11 cellular contexts compared by ENCODE assay signal in genomic region chr14:75242546-75243273, GRCh38. TPM values are rescaled to one million over a fixed set of nuclear protein-coding genes. Genes with fewer than 3 reads are reported as not detected.
DNase-seq lines count a peak whose midpoint lies in the region; ATAC-seq, FAIRE-seq and TF ChIP-seq lines count a peak whose summit lies in the region.
"Had no signal": no experiment of that assay in that cellular context is flagged by ENCODE, and none has a peak within 500 bp of the region (broad histone marks: within the 10 kb centered on the region; RNA-seq: fewer than 3 reads in every experiment).

No MANE protein-coding gene starts in this region.

- no peaks in the 10 kb centered on the region for H4K20me1 ChIP-seq in SK-N-SH (ENCODE audit: insufficient read depth)

- CTCF ChIA-PET in SK-N-SH (lab: Yijun Ruan, JAX): no interaction called here

- no peak overlapping the region for H3K4me2 ChIP-seq in SK-N-SH
- H3K4me2 ChIP-seq: A549 had no signal

- no peak overlapping the region for H3K9ac ChIP-seq in SK-N-SH

- no peaks in the 10 kb centered on the region for H3K9me2 ChIP-seq in SK-N-SH

- POLR2A ChIA-PET in SK-N-SH (lab: Yijun Ruan, JAX): no interaction called here

- TF ChIP-seq CTCF in SK-N-SH (IDR thresholded peaks at IDR 0.05) (no peak), WERI-Rb-1 (IDR thresholded peaks at IDR 0.05; ENCODE audit: low read depth, low read length) (no peak)

- H3K79me2 ChIP-seq in SK-N-SH (ENCODE audit: insufficient read depth): no peaks in the 10 kb centered on the region

- H3F3A ChIP-seq in SK-N-SH (replicated peaks; ENCODE audit: insufficient read depth): no peaks in the 10 kb centered on the region

- H3K9me3 ChIP-seq in SK-N-SH (no peaks in the 10 kb centered on the region), WERI-Rb-1 (ENCODE audit: severe bottlenecking) (no peaks in the 10 kb centered on the region)
- H3K9me3 ChIP-seq: A549 had no signal

- intact Hi-C loops in left cardiac atrium (cut with DNase I): no loop called here

- no peak overlapping the region for H2AFZ ChIP-seq in SK-N-SH (ENCODE audit: low read depth)

- H3K27ac ChIP-seq in SK-N-SH (ENCODE audit: low read depth in 2 of 2, low read length in 1 of 2): no peak overlapping the region
- H3K27ac ChIP-seq in WERI-Rb-1: peak overlapping the region; percentile 47
- H3K27ac ChIP-seq: A549 had no signal

- WGBS in SK-N-SH (ENCODE audit: low lambda C conversion rate): 74% methylated on average over 12 of the region's 12 CpGs

- no peak for TF ChIP-seq RAD21 in SK-N-SH (IDR thresholded peaks at IDR 0.05; ENCODE audit: low read length)

- FAIRE-seq in urothelium cell line (lab: Jason Lieb, UNC): peak; percentile 13
- FAIRE-seq: A549 had no signal

- H3K4me1 ChIP-seq in SK-N-SH (ENCODE audit: control insufficient read depth in 1 of 2, insufficient read depth in 2 of 2, low read depth in 1 of 2, low read length in 1 of 2): peaks cover 2 to 13% of the 10 kb centered on the region in 2 experiments; a peak in 2 of 4 replicates

- ATAC-seq in SK-N-SH treated with all-trans-retinoic acid at 6 μM for 48 hours: peak; percentile 86
- peak; percentile 43 to 67 for ATAC-seq in left cardiac atrium
- ATAC-seq in GM18867 (IDR thresholded peaks at IDR 0.05; ENCODE audit: unreplicated experiment): no peak
- ATAC-seq in HG03108 (IDR thresholded peaks at IDR 0.05; ENCODE audit: unreplicated experiment): no peak
- ATAC-seq: A549 had no signal

- H3K27me3 ChIP-seq in SK-N-SH (ENCODE audit: insufficient read depth) (no peaks in the 10 kb centered on the region), WERI-Rb-1 (ENCODE audit: insufficient read depth, low read depth, severe bottlenecking) (no peaks in the 10 kb centered on the region)

- H3K4me3 ChIP-seq in SK-N-SH (ENCODE audit: low read depth in 2 of 2, low read length in 1 of 2) (no peak overlapping the region), WERI-Rb-1 (ENCODE audit: low read depth, low read length) (no peak overlapping the region; the same call in 1 of the 2 replicates)
- H3K4me3 ChIP-seq: A549 had no signal

- DNase-seq in SK-N-SH: no peak
- DNase-seq in WERI-Rb-1: peak; percentile 84
- DNase-seq in left cardiac atrium: peak; percentile 64
- DNase-seq in urothelium cell line (ENCODE audit: low spot score): no peak
- DNase-seq in NCI-H187 (lab: John Stamatoyannopoulos, UW): no peak
- DNase-seq: activated CD4-positive, alpha-beta T cell treated with anti-CD3 and anti-CD28 coated beads, Interleukin-2, amount 50 U/mL, for 48 hours; NCI-H226 had no signal

- no peak for TF ChIP-seq EP300 in SK-N-SH (IDR thresholded peaks at IDR 0.05; ENCODE audit: borderline replicate concordance in 1 of 2, low read depth in 1 of 2, low read length in 1 of 2)

- no peaks in the 10 kb centered on the region for H3K36me3 ChIP-seq in SK-N-SH (replicated peaks in 1 of 2; ENCODE audit: control insufficient read depth in 1 of 2, insufficient read depth in 2 of 2, low read length in 1 of 2)
- no peaks in the 10 kb centered on the region for H3K36me3 ChIP-seq in WERI-Rb-1

TF ChIP-seq in SK-N-SH treated with all-trans-retinoic acid at 6 μM for 48 hours, 23 proteins besides CTCF, POLR2A, EP300 and RAD21:
- TF ChIP-seq BACH2 (CRISPR knock-in tag; IDR thresholded peaks at IDR 0.05; ENCODE audit: borderline replicate concordance) (no peak), ISL1 (CRISPR knock-in tag; IDR thresholded peaks at IDR 0.05) (peak; percentile 44; the same call in 1 of the 2 replicates)

TF ChIP-seq in SK-N-SH, 30 proteins besides CTCF, POLR2A, EP300 and RAD21:
- no peak for TF ChIP-seq TCF12 (IDR thresholded peaks at IDR 0.05)

RNA-seq across cellular contexts. Expression of gene FOS, which starts 35.9 kb away (rescaled TPM):
- polyA plus RNA-seq in SK-N-SH (2012; rRNA removed): 285 and 309 TPM in 2 replicates
- polyA plus RNA-seq in SK-N-SH (2012; cell fraction: cytosol; rRNA removed): 143 and 157 TPM in 2 replicates
- 1,026 and 1,160 TPM in 2 replicates for polyA plus RNA-seq in SK-N-SH (2012; cell fraction: nucleus; rRNA removed)
- 100 to 1,000 TPM in 1 of 2 donors, 10 to 100 TPM in 1; 69.4 to 160 TPM for total RNA-seq in left cardiac atrium

Comparison
In these comparisons a context has a peak if more than half of its experiments do, and no peak if none do; other contexts are left out.
1. ATAC-seq: peak in SK-N-SH treated with all-trans-retinoic acid at 6 μM for 48 hours (single experiment) and left cardiac atrium (2 of 2); none in GM18867 (single experiment) and HG03108 (single experiment).
2. DNase-seq: peak in WERI-Rb-1 (single experiment) and left cardiac atrium (single experiment); none in SK-N-SH (single experiment), urothelium cell line (single experiment) and NCI-H187 (0 of 2).